9 cellular contexts compared by ENCODE assay signal in genomic region chr2:96816836-96817702, GRCh38. TPM values are rescaled to one million over a fixed set of nuclear protein-coding genes. Genes with fewer than 3 reads are reported as not detected.
DNase-seq lines count a peak whose midpoint lies in the region; ATAC-seq, FAIRE-seq and TF ChIP-seq lines count a peak whose summit lies in the region.
"Had no signal": no experiment of that assay in that cellular context is flagged by ENCODE, and none has a peak within 500 bp of the region (broad histone marks: within the 10 kb centered on the region; RNA-seq: fewer than 3 reads in every experiment).

No MANE protein-coding gene starts in this region.

- H2BK20ac ChIP-seq in IMR-90 (ENCODE audit: low read depth, low read length) = no peak overlapping the region

- H3K4me1 Mint-ChIP-seq in astrocyte (ENCODE audit: low read depth, unreplicated experiment) = peaks cover 2% of the 10 kb centered on the region

- H4K91ac ChIP-seq in IMR-90 (ENCODE audit: insufficient read depth, low read depth, low read length) = peak overlapping the region; percentile 14; the same call in 1 of the 2 replicates

- no peak overlapping the region for H3K18ac ChIP-seq in IMR-90 (ENCODE audit: low read depth, low read length)

- H3K27me3 ChIP-seq in IMR-90 (ENCODE audit: control insufficient read depth, insufficient read depth, low read length) (no peaks in the 10 kb centered on the region), astrocyte (ENCODE audit: insufficient read depth, low read length) (no peaks in the 10 kb centered on the region), right lobe of liver (no peaks in the 10 kb centered on the region), transverse colon (no peaks in the 10 kb centered on the region)

- in situ Hi-C loops in IMR-90 (cut with MboI; ENCODE audit: low sequenced_read_pairs) = no loop called here
- in situ Hi-C loops in transverse colon (cut with MboI; ENCODE audit: low pct_ligation_motif_present in 1 of 4, low pct_unique_long_range_greater_than_20kb in 1 of 4, low sequenced_read_pairs in 3 of 4) = no loop called here

- no peaks in the 10 kb centered on the region for H3K9me3 Mint-ChIP-seq in astrocyte (ENCODE audit: unreplicated experiment)

- POLR2A ChIA-PET in IMR-90 (lab: Charles Lee; ENCODE audit: unreplicated experiment) = no interaction called here

- peak overlapping the region; percentile 98 for H3K23ac ChIP-seq in IMR-90 (ENCODE audit: low read depth, low read length)

- BruUV-seq in IMR-90 (replicated peaks; lab: Mats Ljungman, UMichigan) = no TSS peak

- peaks cover 7% of the 10 kb centered on the region for H3K79me2 ChIP-seq in astrocyte (ENCODE audit: insufficient read depth, low read length)

- H3K14ac ChIP-seq in IMR-90 (replicated peaks; ENCODE audit: low read depth, low read length) = 0 out of 2 replicates have a peak overlapping the region, but pooled peaks have one; percentile 59

- no peak overlapping the region for H3K27ac Mint-ChIP-seq in astrocyte (ENCODE audit: unreplicated experiment)

- H3K4me2 ChIP-seq in IMR-90 (ENCODE audit: low read depth, low read length) = peak overlapping the region; percentile 99
- H3K4me2 ChIP-seq in astrocyte (ENCODE audit: low read length) = peak overlapping the region; percentile 98

- no peak overlapping the region for H2BK120ac ChIP-seq in IMR-90 (ENCODE audit: low read depth, low read length)

- DNase-seq in NCI-H146 (lab: John Stamatoyannopoulos, UW) = peak; percentile 39
- no peak for DNase-seq in NCI-H146 treated with DMSO at 0.1 percent for 48 hours (lab: John Stamatoyannopoulos, UW; ENCODE audit: unreplicated experiment)
- DNase-seq in IMR-90 = peak; percentile 27
- DNase-seq in astrocyte (ENCODE audit: low read depth) = peak; percentile 24
- DNase-seq in right lobe of liver = peak in 1 of 3 donors; percentile 54
- DNase-seq in transverse colon = no peak
- DNase-seq in UCSD-AML1 (lab: John Stamatoyannopoulos, UW; ENCODE audit: unreplicated experiment) = no peak
- DNase-seq in posterior vena cava (ENCODE audit: low spot score) = no peak

- no peak overlapping the region for H3K4ac ChIP-seq in IMR-90 (ENCODE audit: low read depth, low read length)

- H2AK5ac ChIP-seq in IMR-90 (ENCODE audit: low read depth, low read length) = peak overlapping the region; percentile 70; the same call in 1 of the 2 replicates

- 2% methylated on average over 36 of the region's 89 CpGs; no CpG with 5 or more reads in 1 of the 2 experiments for WGBS in IMR-90 (ENCODE audit: extremely low coverage in 2 of 2, insufficient read length in 1 of 2), 2 experiments
- 0% methylated on average over 1 of the region's 89 CpGs for WGBS in right lobe of liver (ENCODE audit: insufficient coverage, low coverage, low lambda C conversion rate, missing lambda C conversion rate)
- 11% methylated on average over 27 of the region's 89 CpGs; no CpG with 5 or more reads in 1 of the 2 donors for WGBS in transverse colon (ENCODE audit: low coverage in 1 of 2), 2 donors

- H2AFZ ChIP-seq in IMR-90 (replicated peaks; ENCODE audit: low read length, poor library complexity) (peak overlapping the region; percentile 99), astrocyte (ENCODE audit: low read depth, low read length) (peak overlapping the region; percentile 81)

- H3K56ac ChIP-seq in IMR-90 (ENCODE audit: extremely low read depth, insufficient read depth, low read length) = no peak overlapping the region

- H3K27ac ChIP-seq in IMR-90 (ENCODE audit: insufficient read depth, low read length) (no peak overlapping the region; the same call in 1 of the 2 replicates), astrocyte (ENCODE audit: low read depth, low read length) (no peak overlapping the region), right lobe of liver (peak overlapping the region in 1 of 3 donors; percentile 88), transverse colon (peak overlapping the region; percentile 89 to 100 (median 98))

- peaks cover 17 to 36% of the 10 kb centered on the region in 2 experiments for H3K79me1 ChIP-seq in IMR-90 (ENCODE audit: low read depth in 1 of 2, low read length in 2 of 2)

- H2BK5ac ChIP-seq in IMR-90 (ENCODE audit: low read depth, low read length, poor library complexity, severe bottlenecking) = no peak overlapping the region

- H2BK15ac ChIP-seq in IMR-90 (ENCODE audit: low read depth, low read length) = no peak overlapping the region

- no peak for TF ChIP-seq RAD21 in IMR-90 (IDR thresholded peaks at IDR 0.05; ENCODE audit: low read length)

- H4K8ac ChIP-seq in IMR-90 (ENCODE audit: low read depth in 2 of 2, low read length in 2 of 2) = no peak overlapping the region

- H3K4me3 Mint-ChIP-seq in astrocyte (ENCODE audit: unreplicated experiment) = peak overlapping the region; percentile 78

- CTCF ChIA-PET in IMR-90 (lab: Yijun Ruan, JAX) = interaction anchor here (0.7 kb wide), 1 partner anchor 501 kb away, joined by 4 read pairs; no protein-coding TSS in a partner anchor

- H3K4me1 ChIP-seq in IMR-90 (ENCODE audit: control insufficient read depth, insufficient read depth, low read length) (peaks cover 8% of the 10 kb centered on the region), astrocyte (ENCODE audit: insufficient read depth, low read length) (peaks cover 12% of the 10 kb centered on the region), right lobe of liver (peaks cover 0 to 51% (median 19%) of the 10 kb centered on the region in 4 donors), transverse colon (peaks cover 36 to 76% (median 57%) of the 10 kb centered on the region in 4 donors)

- H4K20me1 ChIP-seq in IMR-90 (ENCODE audit: insufficient read depth, low read length) (peaks cover 40% of the 10 kb centered on the region), astrocyte (ENCODE audit: insufficient read depth, low read length) (peaks cover 47% of the 10 kb centered on the region)

- H3K9ac ChIP-seq in IMR-90 (ENCODE audit: low read depth, low read length) (peak overlapping the region; percentile 15; the same call in 1 of the 2 replicates), astrocyte (ENCODE audit: low read length) (no peak overlapping the region)

- peak; percentile 2 for ATAC-seq in IMR-90 (ENCODE audit: low read depth)
- no peak for ATAC-seq in right lobe of liver

- no peak for FAIRE-seq in astrocyte (lab: Jason Lieb, UNC)
- FAIRE-seq: G401.6 had no signal

- H3K9me1 ChIP-seq in IMR-90 (ENCODE audit: insufficient read depth, low read length) = peaks cover 9% of the 10 kb centered on the region

- dilution Hi-C loops in IMR-90 (cut with HindIII; ENCODE audit: low sequenced_read_pairs, unreplicated experiment) = no loop called here

- peaks cover 3% of the 10 kb centered on the region; the same call in 1 of the 2 replicates for H3K36me3 ChIP-seq in IMR-90 (ENCODE audit: control insufficient read depth, insufficient read depth, low read length)
- no peaks in the 10 kb centered on the region for H3K36me3 ChIP-seq in astrocyte (ENCODE audit: insufficient read depth, low read length)
- H3K36me3 ChIP-seq in right lobe of liver = no peaks in the 10 kb centered on the region
- H3K36me3 ChIP-seq in transverse colon = no peaks in the 10 kb centered on the region

- H3K9me3 ChIP-seq in IMR-90 (ENCODE audit: control insufficient read depth, insufficient read depth, low read length) (no peaks in the 10 kb centered on the region), astrocyte (ENCODE audit: insufficient read depth, low read depth, low read length) (no peaks in the 10 kb centered on the region), right lobe of liver (no peaks in the 10 kb centered on the region), transverse colon (no peaks in the 10 kb centered on the region)

- H4K5ac ChIP-seq in IMR-90 (ENCODE audit: low read depth, low read length) = no peak overlapping the region

- TF ChIP-seq CTCF in IMR-90 (conservative IDR thresholded peaks at IDR 0.05; ENCODE audit: low read depth, low read length) (no peak), astrocyte (IDR thresholded peaks at IDR 0.05; ENCODE audit: insufficient read depth, low read depth, low read length) (no peak), right lobe of liver (IDR thresholded peaks at IDR 0.05) (no peak), transverse colon (IDR thresholded peaks at IDR 0.05) (no peak)

- intact Hi-C loops in IMR-90 (cut with micrococcal nuclease) = loop anchor here (1.0 kb wide), 1 partner anchor 143 kb away; no protein-coding TSS in a partner anchor
- intact Hi-C loops in right lobe of liver (cut with DNase I) = loop anchor here (5.0 to 10.0 kb wide), 2 partner anchors 45 to 48 kb away; no protein-coding TSS in a partner anchor
- intact Hi-C loops in transverse colon (cut with DNase I; ENCODE audit: low total_unique reads) = loop anchor here (2.0 to 10.0 kb wide), 2 partner anchors 42 to 52 kb away; partner anchors contain the start of genes ANKRD39 and CNNM4
- intact Hi-C loops in posterior vena cava (cut with DNase I) = no loop called here

- peak overlapping the region; percentile 69 for H3K4me3 ChIP-seq in IMR-90 (ENCODE audit: insufficient read depth, low read depth, low read length)
- peak overlapping the region; percentile 55 for H3K4me3 ChIP-seq in astrocyte (ENCODE audit: insufficient read depth, low read depth, low read length)
- H3K4me3 ChIP-seq in right lobe of liver = peak overlapping the region; percentile 33 to 76 (median 57)
- peak overlapping the region; percentile 52 to 79 (median 62) for H3K4me3 ChIP-seq in transverse colon

- TF ChIP-seq POLR2A in IMR-90 (IDR thresholded peaks at IDR 0.05; ENCODE audit: low read depth, low read length) = no peak
- TF ChIP-seq POLR2A in right lobe of liver (IDR thresholded peaks at IDR 0.05) = no peak
- no peak for TF ChIP-seq POLR2A in transverse colon (IDR thresholded peaks at IDR 0.05)

- peaks cover 5% of the 10 kb centered on the region for H3K27me3 Mint-ChIP-seq in astrocyte (ENCODE audit: low read depth, unreplicated experiment)

- H3K36me3 Mint-ChIP-seq in astrocyte (ENCODE audit: low read depth, unreplicated experiment) = peaks cover 2% of the 10 kb centered on the region

- peak overlapping the region; percentile 93 for H2AK9ac ChIP-seq in IMR-90 (replicated peaks; ENCODE audit: low read depth, low read length, poor library complexity)

- no peak for TF ChIP-seq EP300 in transverse colon (IDR thresholded peaks at IDR 0.05; ENCODE audit: low read depth)

RNA-seq across cellular contexts. Expression of gene CNNM3, which starts 1.0 kb away (rescaled TPM):
- 2.2 and 2.3 TPM in 2 replicates for total RNA-seq in IMR-90 (2012; rRNA removed)
- 6.1 and 6.3 TPM in 2 replicates for polyA plus RNA-seq in IMR-90 (2012; rRNA removed)
- polyA plus RNA-seq in IMR-90 (2012; cell fraction: cytosol; rRNA removed) = 4.7 and 6.3 TPM in 2 replicates
- polyA plus RNA-seq in IMR-90 (2012; cell fraction: nucleus; rRNA removed; ENCODE audit: low replicate concordance) = 7.9 and 10.3 TPM in 2 replicates
- total RNA-seq in astrocyte = 5.6 and 6.5 TPM in 2 replicates
- total RNA-seq in right lobe of liver = 10 to 100 TPM; 11.5 to 37.6 (median 21.6) TPM
- 10 to 100 TPM; 14.2 to 54.3 (median 22.3) TPM for total RNA-seq in transverse colon
- total RNA-seq in posterior vena cava = 1 to 10 TPM; 6.2 to 8.0 TPM

RNA-seq across cellular contexts. Expression of gene ANKRD23, which starts 26.8 kb away (rescaled TPM):
- total RNA-seq in IMR-90 (2012; rRNA removed) (0.54 and 0.83 TPM in 2 replicates), astrocyte (2.5 and 3.3 TPM in 2 replicates), right lobe of liver (1 to 10 TPM in 5 of 6 experiments, under 1 TPM in 1; 0.98 to 4.0 (median 2.7) TPM), transverse colon (10 to 100 TPM in 1 of 4 donors, 1 to 10 TPM in 3; 4.1 to 22.7 (median 7.0) TPM), posterior vena cava (1 to 10 TPM; 2.9 to 4.3 TPM)
- 1.5 and 1.6 TPM in 2 replicates for polyA plus RNA-seq in IMR-90 (2012; rRNA removed)
- 0.19 and 0.77 TPM in 2 replicates for polyA plus RNA-seq in IMR-90 (2012; cell fraction: cytosol; rRNA removed)
- 9.2 and 17.0 TPM in 2 replicates for polyA plus RNA-seq in IMR-90 (2012; cell fraction: nucleus; rRNA removed; ENCODE audit: low replicate concordance)

RNA-seq across cellular contexts. Expression of gene ANKRD39, which starts 40.7 kb away (rescaled TPM):
- 12.5 and 13.6 TPM in 2 replicates for total RNA-seq in IMR-90 (2012; rRNA removed)
- polyA plus RNA-seq in IMR-90 (2012; rRNA removed) = 15.9 and 17.0 TPM in 2 replicates
- 13.1 and 24.9 TPM in 2 replicates for polyA plus RNA-seq in IMR-90 (2012; cell fraction: cytosol; rRNA removed)
- polyA plus RNA-seq in IMR-90 (2012; cell fraction: nucleus; rRNA removed; ENCODE audit: low replicate concordance) = 13.0 and 25.7 TPM in 2 replicates
- 11.9 and 13.7 TPM in 2 replicates for total RNA-seq in astrocyte
- total RNA-seq in right lobe of liver = 10 to 100 TPM in 3 of 6 experiments, 1 to 10 TPM in 3; 6.0 to 16.3 (median 9.7) TPM
- total RNA-seq in transverse colon = 10 to 100 TPM in 3 of 4 donors, 1 to 10 TPM in 1; 9.7 to 55.3 (median 12.7) TPM
- total RNA-seq in posterior vena cava = 10 to 100 TPM; 12.1 to 12.4 TPM

RNA-seq across cellular contexts. Expression of gene SEMA4C, which starts 52.8 kb away (rescaled TPM):
- total RNA-seq in IMR-90 (2012; rRNA removed) (13.3 and 15.8 TPM in 2 replicates), astrocyte (30.7 and 32.8 TPM in 2 replicates), right lobe of liver (10 to 100 TPM; 11.9 to 18.9 (median 12.6) TPM), transverse colon (10 to 100 TPM in 3 of 4 donors, 1 to 10 TPM in 1; 3.6 to 23.9 (median 17.4) TPM), posterior vena cava (10 to 100 TPM; 35.0 to 41.6 TPM)
- 24.3 and 25.5 TPM in 2 replicates for polyA plus RNA-seq in IMR-90 (2012; rRNA removed)
- 15.1 and 22.2 TPM in 2 replicates for polyA plus RNA-seq in IMR-90 (2012; cell fraction: cytosol; rRNA removed)
- 38.1 and 86.4 TPM in 2 replicates for polyA plus RNA-seq in IMR-90 (2012; cell fraction: nucleus; rRNA removed; ENCODE audit: low replicate concordance)

RNA-seq across cellular contexts. Expression of gene CNNM4, which starts 56.4 kb away (rescaled TPM):
- total RNA-seq in IMR-90 (2012; rRNA removed) (1.4 and 2.0 TPM in 2 replicates), astrocyte (5.8 and 6.8 TPM in 2 replicates), right lobe of liver (1 to 10 TPM; 2.3 to 4.9 (median 3.7) TPM), transverse colon (100 to 1,000 TPM in 1 of 4 donors, 10 to 100 TPM in 3; 66.5 to 134 (median 85.7) TPM), posterior vena cava (1 to 10 TPM; 3.4 to 4.0 TPM)
- 4.1 and 4.6 TPM in 2 replicates for polyA plus RNA-seq in IMR-90 (2012; rRNA removed)
- polyA plus RNA-seq in IMR-90 (2012; cell fraction: cytosol; rRNA removed) = 2.7 and 3.6 TPM in 2 replicates
- 4.3 TPM in 2 replicates for polyA plus RNA-seq in IMR-90 (2012; cell fraction: nucleus; rRNA removed; ENCODE audit: low replicate concordance)

Comparison
In these comparisons a context has a peak if more than half of its experiments do, and no peak if none do; other contexts are left out.
1. DNase-seq: peak in NCI-H146 (single experiment), IMR-90 (single experiment) and astrocyte (single experiment); none in NCI-H146 treated with DMSO at 0.1 percent for 48 hours (single experiment), transverse colon (single experiment), UCSD-AML1 (single experiment) and posterior vena cava (single experiment).
2. H3K27ac ChIP-seq: peak in transverse colon (4 of 4); none in IMR-90 (single experiment) and astrocyte (single experiment).
3. intact Hi-C loops: an anchor here in IMR-90 (1.0 kb wide), right lobe of liver (5.0 to 10.0 kb wide) and transverse colon (2.0 to 10.0 kb wide); none called in posterior vena cava.
4. Peak in every context shown above with its lines, with median percentiles within 50 percentile points of each other: H3K4me3 ChIP-seq.